In the genomic region with DNA sequence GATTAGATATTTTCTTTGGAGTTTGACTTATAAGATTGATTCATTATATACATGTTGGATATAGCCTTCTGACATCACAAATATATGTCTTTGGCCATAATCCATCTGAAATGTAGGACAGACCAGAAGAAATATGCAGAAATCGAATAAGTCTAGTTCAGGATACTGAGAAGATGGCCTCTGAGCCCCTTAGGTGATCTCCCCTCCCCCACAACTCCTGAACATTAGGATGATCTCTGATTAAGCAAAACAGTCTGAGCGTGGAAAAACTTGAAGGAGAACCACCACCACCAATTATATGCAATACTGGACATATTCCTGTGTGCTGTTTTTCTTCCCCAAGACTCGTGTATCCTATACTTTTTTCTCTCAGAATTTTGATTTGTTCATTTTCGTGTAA, we compare ENCODE assay signal across 9 cellular contexts. TPM values are rescaled to one million over a fixed set of nuclear protein-coding genes. Genes with fewer than 3 reads are reported as not detected.
DNase-seq lines count a peak whose midpoint lies in the region; ATAC-seq and TF ChIP-seq lines count a peak whose summit lies in the region.
"Had no signal": no experiment of that assay in that cellular context is flagged by ENCODE, and none has a peak within 500 bp of the region (broad histone marks: within the 10 kb centered on the region; RNA-seq: fewer than 3 reads in every experiment).

No MANE protein-coding gene starts in this region.

- H4K8ac ChIP-seq in H9 (replicated peaks; ENCODE audit: insufficient read length, low read depth, low read length) = no peak overlapping the region

- H3K9ac ChIP-seq in H9 (ENCODE audit: extremely low read depth, insufficient read length, low read length) = peak overlapping the region; percentile 41

- no peak overlapping the region for H2BK5ac ChIP-seq in H9 (ENCODE audit: insufficient read length, low read length)

- peak overlapping the region; percentile 51 to 99 for H3K4me3 Mint-ChIP-seq in H9
- H3K4me3 Mint-ChIP-seq in activated naive CD8-positive, alpha-beta T cell treated with anti-CD3 and anti-CD28 coated beads, Interleukin-2, amount 50 U/mL, for 24 hours = peak overlapping the region; percentile 92
- peak overlapping the region; percentile 21 for H3K4me3 Mint-ChIP-seq in memory B cell
- H3K4me3 Mint-ChIP-seq in stimulated activated naive B cell treated with anti-CD40 and anti-IgM and Interleukin-4, amounts not matched to agents 10 μg/mL and 1 μg/mL and 100 μg/mL, for 72 hours = no peak overlapping the region

- no peak overlapping the region for H2AFZ ChIP-seq in H9 (ENCODE audit: low read length)

- no peak for TF ChIP-seq POLR2A in Peyer's patch (IDR thresholded peaks at IDR 0.05)

- H4K5ac ChIP-seq in H9 (ENCODE audit: insufficient read length, low read depth, low read length) = no peak overlapping the region

- H2BK15ac ChIP-seq in H9 (ENCODE audit: low read depth, low read length) = no peak overlapping the region

- H3K4me1 Mint-ChIP-seq in H9 (peaks cover 61 to 69% of the 10 kb centered on the region in 2 experiments), memory B cell (peaks cover 49% of the 10 kb centered on the region)
- peaks cover 64% of the 10 kb centered on the region for H3K4me1 Mint-ChIP-seq in activated naive CD8-positive, alpha-beta T cell treated with anti-CD3 and anti-CD28 coated beads, Interleukin-2, amount 50 U/mL, for 24 hours
- H3K4me1 Mint-ChIP-seq in stimulated activated naive B cell treated with anti-CD40 and anti-IgM and Interleukin-4, amounts not matched to agents 10 μg/mL and 1 μg/mL and 100 μg/mL, for 72 hours = peaks cover 32 to 57% of the 10 kb centered on the region in 2 donors

- H4K91ac ChIP-seq in H9 (ENCODE audit: insufficient read length, low read depth, low read length) = no peak overlapping the region

- H3K79me1 ChIP-seq in H9 (ENCODE audit: insufficient read depth, low read depth, low read length, poor library complexity, severe bottlenecking) = no peaks in the 10 kb centered on the region

- H3K4me3 ChIP-seq in AG04449 (ENCODE audit: low read depth, low read length) (peak overlapping the region; percentile 22; the same call in 1 of the 2 replicates), Peyer's patch (no peak overlapping the region)

- no peak overlapping the region for H2BK12ac ChIP-seq in H9 (ENCODE audit: insufficient read length, low read depth, low read length)

- H3K23me2 ChIP-seq in H9 (ENCODE audit: insufficient read length, low read depth, low read length, poor library complexity, severe bottlenecking) = peaks cover 13% of the 10 kb centered on the region

- H3K79me2 ChIP-seq in H9 (ENCODE audit: insufficient read depth, low read length) = peaks cover 67% of the 10 kb centered on the region

- H3K27me3 Mint-ChIP-seq in H9 (ENCODE audit: low read depth) (no peaks in the 10 kb centered on the region), memory B cell (no peaks in the 10 kb centered on the region)
- peaks cover 2% of the 10 kb centered on the region for H3K27me3 Mint-ChIP-seq in activated naive CD8-positive, alpha-beta T cell treated with anti-CD3 and anti-CD28 coated beads, Interleukin-2, amount 50 U/mL, for 24 hours
- H3K27me3 Mint-ChIP-seq in stimulated activated naive B cell treated with anti-CD40 and anti-IgM and Interleukin-4, amounts not matched to agents 10 μg/mL and 1 μg/mL and 100 μg/mL, for 72 hours = no peaks in the 10 kb centered on the region

- POLR2A ChIA-PET in AG04449 (lab: Yijun Ruan, JAX) (no interaction called here), GM10248 (lab: Yijun Ruan, JAX) (no interaction called here)

- no peak overlapping the region for H2BK20ac ChIP-seq in H9 (ENCODE audit: low read depth, low read length, poor library complexity, severe bottlenecking)

- H3K9me3 Mint-ChIP-seq in H9 (no peaks in the 10 kb centered on the region; a peak in 1 of 5 replicates), memory B cell (no peaks in the 10 kb centered on the region)
- no peaks in the 10 kb centered on the region for H3K9me3 Mint-ChIP-seq in activated naive CD8-positive, alpha-beta T cell treated with anti-CD3 and anti-CD28 coated beads, Interleukin-2, amount 50 U/mL, for 24 hours
- no peaks in the 10 kb centered on the region for H3K9me3 Mint-ChIP-seq in stimulated activated naive B cell treated with anti-CD40 and anti-IgM and Interleukin-4, amounts not matched to agents 10 μg/mL and 1 μg/mL and 100 μg/mL, for 72 hours

- WGBS in H9 (ENCODE audit: extremely low coverage, insufficient read length, low lambda C conversion rate) = no CpG with 5 or more reads among the region's 4 CpGs

- no peak for TF ChIP-seq CTCF in AG04449 (IDR thresholded peaks at IDR 0.05; ENCODE audit: insufficient read depth, low read length, missing control alignments)
- no peak for TF ChIP-seq CTCF in H9 (conservative IDR thresholded peaks at IDR 0.05)
- TF ChIP-seq CTCF in GM10248 (IDR thresholded peaks at IDR 0.05; ENCODE audit: control extremely low read depth, extremely low read depth, low read depth, missing control alignments) = no peak
- no peak for TF ChIP-seq CTCF in Peyer's patch (IDR thresholded peaks at IDR 0.05)

- H3K56ac ChIP-seq in H9 (ENCODE audit: insufficient read length, low read depth, low read length) = no peak overlapping the region

- no peak overlapping the region for H3K4ac ChIP-seq in H9 (ENCODE audit: low read depth, low read length)

- H3K4me2 ChIP-seq in H9 (ENCODE audit: insufficient read depth, insufficient read length, low read length) = peak overlapping the region; percentile 60

- H3K14ac ChIP-seq in H9 (ENCODE audit: insufficient read depth, low read length) = no peak overlapping the region

- H3K27me3 ChIP-seq in H9 (ENCODE audit: insufficient read depth, low read length) (no peaks in the 10 kb centered on the region), Peyer's patch (no peaks in the 10 kb centered on the region)

- ATAC-seq in activated naive CD8-positive, alpha-beta T cell treated with anti-CD3 and anti-CD28 coated beads, Interleukin-2, amount 50 U/mL, for 24 hours = no peak
- no peak for ATAC-seq in memory B cell (ENCODE audit: low read depth)
- no peak for ATAC-seq in stimulated activated naive B cell treated with anti-CD40 and anti-IgM and Interleukin-4, amounts not matched to agents 10 μg/mL and 1 μg/mL and 100 μg/mL, for 72 hours (replicated peaks)

- H3K36me3 Mint-ChIP-seq in H9 (ENCODE audit: insufficient read depth in 1 of 3, low read depth in 3 of 3) (peaks cover 12 to 17% (median 17%) of the 10 kb centered on the region in 3 experiments), memory B cell (peaks cover 1% of the 10 kb centered on the region)
- peaks cover 26% of the 10 kb centered on the region for H3K36me3 Mint-ChIP-seq in activated naive CD8-positive, alpha-beta T cell treated with anti-CD3 and anti-CD28 coated beads, Interleukin-2, amount 50 U/mL, for 24 hours (ENCODE audit: low read depth)
- H3K36me3 Mint-ChIP-seq in stimulated activated naive B cell treated with anti-CD40 and anti-IgM and Interleukin-4, amounts not matched to agents 10 μg/mL and 1 μg/mL and 100 μg/mL, for 72 hours = peaks cover 28 to 35% of the 10 kb centered on the region in 2 donors

- no peak overlapping the region for H3T11ph ChIP-seq in H9 (ENCODE audit: low read length)

- H3K27ac Mint-ChIP-seq in H9 (peak overlapping the region; percentile 90 to 99 (median 97); a peak in 6 of 7 replicates), memory B cell (no peak overlapping the region)
- H3K27ac Mint-ChIP-seq in activated naive CD8-positive, alpha-beta T cell treated with anti-CD3 and anti-CD28 coated beads, Interleukin-2, amount 50 U/mL, for 24 hours = no peak overlapping the region
- no peak overlapping the region for H3K27ac Mint-ChIP-seq in stimulated activated naive B cell treated with anti-CD40 and anti-IgM and Interleukin-4, amounts not matched to agents 10 μg/mL and 1 μg/mL and 100 μg/mL, for 72 hours

- H3K27ac ChIP-seq in H9 (ENCODE audit: insufficient read length, low read depth, low read length) (no peak overlapping the region), Peyer's patch (peak overlapping the region in 1 of 4 donors; percentile 100)

- no peaks in the 10 kb centered on the region for H3K36me3 ChIP-seq in Peyer's patch

- H3K18ac ChIP-seq in H9 (ENCODE audit: insufficient read length, low read depth, low read length) = no peak overlapping the region

- H2BK120ac ChIP-seq in H9 (ENCODE audit: low read depth, low read length, poor library complexity, severe bottlenecking) = no peak overlapping the region

- DNase-seq in AG04449 (ENCODE audit: low read depth, low spot score) (no peak), H9 (no peak), memory B cell (ENCODE audit: low spot score in 2 of 2) (no peak), GM10248 (ENCODE audit: extremely low spot score) (no peak), Peyer's patch (no peak), OCI-M2 (lab: John Stamatoyannopoulos, UW; ENCODE audit: unreplicated experiment) (no peak)
- no peak for DNase-seq in activated naive CD8-positive, alpha-beta T cell treated with anti-CD3 and anti-CD28 coated beads, Interleukin-2, amount 50 U/mL, for 24 hours
- DNase-seq in stimulated activated naive B cell treated with anti-CD40 and anti-IgM and Interleukin-4, amounts not matched to agents 10 μg/mL and 1 μg/mL and 100 μg/mL, for 72 hours = no peak
- DNase-seq: substantia nigra had no signal

- no peak overlapping the region for H3K23ac ChIP-seq in H9 (ENCODE audit: insufficient read length, low read depth, low read length)

- CTCF ChIA-PET in AG04449 (lab: Yijun Ruan, JAX) (interaction anchor here (1.0 kb wide), 1 partner anchor 47 kb away, joined by 3 read pairs; no protein-coding TSS in a partner anchor), GM10248 (lab: Yijun Ruan, JAX) (interaction anchor here (1.6 to 1.7 kb wide), 2 partner anchors 10 to 16 kb away, joined by 9 read pairs; no protein-coding TSS in a partner anchor)

- H4K20me1 ChIP-seq in H9 (ENCODE audit: control insufficient read depth, insufficient read depth, insufficient read length) = peaks cover 2% of the 10 kb centered on the region

- H2AK5ac ChIP-seq in H9 (ENCODE audit: insufficient read length, low read length) = no peak overlapping the region

- H3K4me1 ChIP-seq in H9 (ENCODE audit: insufficient read depth, low read length) (peaks cover 4% of the 10 kb centered on the region), Peyer's patch (peaks cover 0 to 66% (median 17%) of the 10 kb centered on the region in 4 donors)

- no peaks in the 10 kb centered on the region for H3K9me3 ChIP-seq in H9 (ENCODE audit: control insufficient read depth, low read depth, low read length)
- H3K9me3 ChIP-seq in Peyer's patch = no peaks in the 10 kb centered on the region

RNA-seq across cellular contexts. Expression of a gene that starts 3.2 kb away (rescaled TPM):
- total RNA-seq in H9 (2021) = 185 and 207 TPM in 2 replicates
- 100 to 1,000 TPM in 3 of 4 donors, 10 to 100 TPM in 1; 72.5 to 272 (median 147) TPM for total RNA-seq in Peyer's patch

RNA-seq across cellular contexts. Expression of a gene that starts 37.8 kb away (rescaled TPM):
- 57.0 and 58.4 TPM in 2 replicates for total RNA-seq in H9 (2021)
- total RNA-seq in Peyer's patch = 10 to 100 TPM; 16.8 to 31.5 (median 22.7) TPM

Comparison
In these comparisons a context has a peak if more than half of its experiments do, and no peak if none do; other contexts are left out.
1. H3K27ac Mint-ChIP-seq: peak in H9 (3 of 3); none in activated naive CD8-positive, alpha-beta T cell treated with anti-CD3 and anti-CD28 coated beads, Interleukin-2, amount 50 U/mL, for 24 hours (single experiment), memory B cell (single experiment) and stimulated activated naive B cell treated with anti-CD40 and anti-IgM and Interleukin-4, amounts not matched to agents 10 μg/mL and 1 μg/mL and 100 μg/mL, for 72 hours (single experiment).
2. H3K4me3 Mint-ChIP-seq: peak in H9 (2 of 2), activated naive CD8-positive, alpha-beta T cell treated with anti-CD3 and anti-CD28 coated beads, Interleukin-2, amount 50 U/mL, for 24 hours (single experiment) and memory B cell (single experiment); none in stimulated activated naive B cell treated with anti-CD40 and anti-IgM and Interleukin-4, amounts not matched to agents 10 μg/mL and 1 μg/mL and 100 μg/mL, for 72 hours (0 of 2).